1 cellular context compared by ENCODE assay signal in genomic region chr12:57261385-57261784, GRCh38.
TF ChIP-seq lines count a peak whose summit lies in the region.

No MANE protein-coding gene starts in this region.

TF ChIP-seq in HEK293, 187 proteins besides CTCF, POLR2A, EP300 and RAD21 (continued from another document):
- TF ChIP-seq ZNF214 (tag by site-specific recombination; IDR thresholded peaks at IDR 0.05; ENCODE audit: borderline replicate concordance) = no peak
- no peak for TF ChIP-seq ZNF350 (tag by site-specific recombination; IDR thresholded peaks at IDR 0.05)
- no peak for TF ChIP-seq ATF2 (tag by site-specific recombination; IDR thresholded peaks at IDR 0.05; ENCODE audit: low read depth)
- peak; percentile 75; the same call in 1 of the 2 replicates for TF ChIP-seq SP7 (tag by site-specific recombination; IDR thresholded peaks at IDR 0.05)
- TF ChIP-seq GLI4 (tag by site-specific recombination; IDR thresholded peaks at IDR 0.05) = no peak
- TF ChIP-seq ZNF112 (tag by site-specific recombination; IDR thresholded peaks at IDR 0.05) = no peak
- TF ChIP-seq PRDM10 (tag by site-specific recombination; IDR thresholded peaks at IDR 0.05) = 0 out of 2 replicates have a peak, but pooled peaks have one; percentile 8
- TF ChIP-seq ZNF157 (tag by site-specific recombination; IDR thresholded peaks at IDR 0.05) = no peak
- peak; percentile 91 for TF ChIP-seq GLIS1 (tag by site-specific recombination; IDR thresholded peaks at IDR 0.05)
- TF ChIP-seq ZNF621 (tag by site-specific recombination; IDR thresholded peaks at IDR 0.05) = no peak
- no peak for TF ChIP-seq ZNF518A (tag by site-specific recombination; conservative IDR thresholded peaks at IDR 0.05; ENCODE audit: low read depth)
- no peak for TF ChIP-seq ZSCAN18 (tag by site-specific recombination; IDR thresholded peaks at IDR 0.05)
- TF ChIP-seq ZNF585B (tag by site-specific recombination; IDR thresholded peaks at IDR 0.05) = no peak
TF ChIP-seq in HEK293: peak in this region for 6.
